ENCODE assay signal across 13 cellular contexts in the genomic region with DNA sequence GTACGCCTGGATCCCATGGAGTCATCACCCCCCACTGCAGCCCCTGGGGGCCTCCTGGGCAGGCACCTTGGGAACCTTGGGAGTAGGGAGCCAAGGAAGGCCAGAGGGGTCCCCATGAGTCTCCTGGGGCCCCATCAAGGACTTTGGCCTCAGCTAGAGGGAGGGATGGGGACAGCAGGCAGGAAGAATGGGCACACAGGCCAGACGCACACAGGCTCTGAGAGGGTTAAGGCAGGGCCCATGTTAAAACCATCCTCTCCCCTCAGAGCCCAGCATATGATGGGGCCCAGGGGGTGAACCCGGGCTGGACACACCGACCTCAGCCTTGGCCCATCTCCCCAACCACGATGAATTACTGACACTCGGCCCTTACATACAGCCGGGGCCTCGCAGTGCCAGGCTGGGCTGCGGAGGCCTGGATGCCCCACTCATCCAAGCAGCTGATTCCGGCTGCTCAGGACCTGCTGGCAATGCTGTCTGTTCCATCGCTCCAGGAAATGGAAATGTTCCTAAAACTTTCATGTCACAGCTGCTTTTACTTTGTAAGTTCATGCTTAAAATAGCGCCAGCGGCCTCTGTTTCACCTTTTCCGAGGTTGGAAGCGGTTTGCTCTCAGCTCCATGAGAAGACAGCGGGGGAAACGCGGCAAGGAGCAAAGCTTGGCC. TPM values are rescaled to one million over a fixed set of nuclear protein-coding genes. Genes with fewer than 3 reads are reported as not detected.
A peak's percentile ranks its signal among the peaks of the same experiment; 100 is the strongest.
DNase-seq lines count a peak whose midpoint lies in the region; ATAC-seq and TF ChIP-seq lines count a peak whose summit lies in the region.
"Had no signal": no experiment of that assay in that cellular context is flagged by ENCODE, and none has a peak within 500 bp of the region (broad histone marks: within the 10 kb centered on the region; RNA-seq: fewer than 3 reads in every experiment).

No MANE protein-coding gene starts in this region.

- H3K4ac ChIP-seq in trophoblast cell (ENCODE audit: low read depth, low read length) = no peak overlapping the region

- WGBS in trophoblast cell (ENCODE audit: extremely low coverage, insufficient coverage, insufficient read length) = no CpG with 5 or more reads among the region's 18 CpGs

- no peak overlapping the region for H3K14ac ChIP-seq in trophoblast cell (ENCODE audit: low read length)

- no peaks in the 10 kb centered on the region for H3K9me3 ChIP-seq in trophoblast cell (ENCODE audit: insufficient read depth, low read depth, low read length)
- H3K9me3 ChIP-seq: Caco-2 had no signal

- CTCF ChIA-PET in WTC11 (lab: Charles Lee) = interaction anchor here (1.0 to 2.9 kb wide), 4 partner anchors 43 to 159 kb away, joined by 3 to 6 read pairs (median 4); no protein-coding TSS in a partner anchor

- no peak overlapping the region for H2AK5ac ChIP-seq in trophoblast cell (ENCODE audit: low read length)

- intact Hi-C loops in head of caudate nucleus (cut with DNase I) = no loop called here

- POLR2A ChIA-PET in WTC11 (lab: Charles Lee) = no interaction called here

- H3K4me1 ChIP-seq in trophoblast cell (ENCODE audit: control insufficient read depth in 1 of 2, insufficient read depth in 2 of 2, low read length in 2 of 2) = peaks cover 26 to 33% of the 10 kb centered on the region in 2 experiments

- H3K27me3 Mint-ChIP-seq in WTC11 (ENCODE audit: low read depth) = peaks cover 27% of the 10 kb centered on the region
- peaks cover 22 to 62% of the 10 kb centered on the region in 2 donors for H3K27me3 Mint-ChIP-seq in effector memory CD8-positive, alpha-beta T cell

- no peaks in the 10 kb centered on the region for H3K9me3 Mint-ChIP-seq in WTC11
- no peaks in the 10 kb centered on the region for H3K9me3 Mint-ChIP-seq in effector memory CD8-positive, alpha-beta T cell
- H3K9me3 Mint-ChIP-seq: activated CD4-positive, alpha-beta memory T cell treated with anti-CD3 and anti-CD28 coated beads, Interleukin-2, amount 10 ng/mL, durations not matched to agents 7 days and 5 days had no signal

- no peaks in the 10 kb centered on the region for H3K36me3 Mint-ChIP-seq in WTC11
- H3K36me3 Mint-ChIP-seq in effector memory CD8-positive, alpha-beta T cell (ENCODE audit: insufficient read depth) = no peaks in the 10 kb centered on the region

- peaks cover 14% of the 10 kb centered on the region for H3K79me1 ChIP-seq in trophoblast cell (ENCODE audit: low read length)

- H3K27me3 ChIP-seq in trophoblast cell (ENCODE audit: insufficient read depth, low read length) = no peaks in the 10 kb centered on the region

- no peak overlapping the region for H4K91ac ChIP-seq in trophoblast cell (ENCODE audit: low read depth, low read length)

- H3K27ac ChIP-seq in trophoblast cell (ENCODE audit: low read depth, low read length) = no peak overlapping the region

- TF ChIP-seq CTCF in AG09319 (IDR thresholded peaks at IDR 0.05; ENCODE audit: low read depth, low read length) (no peak), WTC11 (IDR thresholded peaks at IDR 0.05) (no peak)

- no peak overlapping the region for H3K23ac ChIP-seq in trophoblast cell (ENCODE audit: low read length)

- H2BK120ac ChIP-seq in trophoblast cell (ENCODE audit: insufficient read depth, low read length, poor library complexity) = no peak overlapping the region

- no peak overlapping the region for H4K8ac ChIP-seq in trophoblast cell (ENCODE audit: low read depth, low read length)

- H3K36me3 ChIP-seq in trophoblast cell (ENCODE audit: control insufficient read depth in 1 of 2, insufficient read depth in 2 of 2, low read length in 2 of 2) = no peaks in the 10 kb centered on the region

- no peak overlapping the region for H3K9ac ChIP-seq in trophoblast cell (ENCODE audit: low read length)

- H3K4me3 Mint-ChIP-seq in WTC11 = no peak overlapping the region
- no peak overlapping the region for H3K4me3 Mint-ChIP-seq in effector memory CD8-positive, alpha-beta T cell
- H3K4me3 Mint-ChIP-seq: activated CD4-positive, alpha-beta memory T cell treated with anti-CD3 and anti-CD28 coated beads, Interleukin-2, amount 10 ng/mL, durations not matched to agents 7 days and 5 days had no signal

- ATAC-seq in WTC11 = no peak
- no peak for ATAC-seq in effector memory CD8-positive, alpha-beta T cell (replicated peaks)
- ATAC-seq in HG02885 (IDR thresholded peaks at IDR 0.05; ENCODE audit: poor library complexity, unreplicated experiment) = no peak
- ATAC-seq: left colon had no signal

- peak overlapping the region; percentile 15 for H2AFZ ChIP-seq in trophoblast cell (ENCODE audit: insufficient read depth, low read length, poor library complexity)

- H3K27ac Mint-ChIP-seq in WTC11 = no peak overlapping the region
- no peak overlapping the region for H3K27ac Mint-ChIP-seq in effector memory CD8-positive, alpha-beta T cell
- H3K27ac Mint-ChIP-seq: activated CD4-positive, alpha-beta memory T cell treated with anti-CD3 and anti-CD28 coated beads, Interleukin-2, amount 10 ng/mL, durations not matched to agents 7 days and 5 days had no signal

- no peak overlapping the region for H4K12ac ChIP-seq in trophoblast cell (ENCODE audit: low read depth, low read length)

- no peak overlapping the region for H3K4me3 ChIP-seq in trophoblast cell (ENCODE audit: low read depth, low read length)

- DNase-seq in AG09319 (ENCODE audit: extremely low read depth, low read depth) (peak; percentile 65), WTC11 (ENCODE audit: low spot score) (peak; percentile 5), head of caudate nucleus (peak in 37 of 42 donors; percentile 34 to 91 (median 69)), trophoblast cell (no peak), LoVo (ENCODE audit: low spot score) (no peak), inferior parietal cortex (ENCODE audit: extremely low spot score) (no peak)
- no peak for DNase-seq in effector memory CD8-positive, alpha-beta T cell
- DNase-seq: activated CD4-positive, alpha-beta memory T cell treated with anti-CD3 and anti-CD28 coated beads, Interleukin-2, amount 10 ng/mL, durations not matched to agents 7 days and 5 days; NCI-H1930; stimulated activated CD4-positive, alpha-beta T cell treated with anti-CD3 and anti-CD28 coated beads, Interleukin-4, amount 100 ng/mL, for 4 hours had no signal

- H2BK12ac ChIP-seq in trophoblast cell (ENCODE audit: low read length) = no peak overlapping the region

- H3K79me2 ChIP-seq in trophoblast cell (ENCODE audit: control insufficient read depth, insufficient read depth, low read length, poor library complexity) = no peaks in the 10 kb centered on the region

- H3K18ac ChIP-seq in trophoblast cell (ENCODE audit: low read length) = no peak overlapping the region

- H3K4me2 ChIP-seq in trophoblast cell (ENCODE audit: low read length) = no peak overlapping the region

- H2BK5ac ChIP-seq in trophoblast cell (ENCODE audit: low read depth, low read length, poor library complexity) = no peak overlapping the region

- H3K4me1 Mint-ChIP-seq in WTC11 = peaks cover 30% of the 10 kb centered on the region
- H3K4me1 Mint-ChIP-seq in effector memory CD8-positive, alpha-beta T cell (ENCODE audit: low read depth in 2 of 2) = no peaks in the 10 kb centered on the region
- H3K4me1 Mint-ChIP-seq: activated CD4-positive, alpha-beta memory T cell treated with anti-CD3 and anti-CD28 coated beads, Interleukin-2, amount 10 ng/mL, durations not matched to agents 7 days and 5 days had no signal

TF ChIP-seq in WTC11, 78 proteins besides CTCF, POLR2A, EP300 and RAD21 (continues in another document):
- TF ChIP-seq HMGA2 (CRISPR knock-in tag; IDR thresholded peaks at IDR 0.05) = no peak
- no peak for TF ChIP-seq SMAD4 (CRISPR knock-in tag; IDR thresholded peaks at IDR 0.05)
- TF ChIP-seq CREB1 (CRISPR knock-in tag; IDR thresholded peaks at IDR 0.05) = no peak
- TF ChIP-seq OVOL2 (CRISPR knock-in tag; IDR thresholded peaks at IDR 0.05; ENCODE audit: borderline replicate concordance) = no peak
- TF ChIP-seq IRF2 (CRISPR knock-in tag; IDR thresholded peaks at IDR 0.05; ENCODE audit: borderline replicate concordance, low read depth) = no peak
- TF ChIP-seq, protein P1, sequence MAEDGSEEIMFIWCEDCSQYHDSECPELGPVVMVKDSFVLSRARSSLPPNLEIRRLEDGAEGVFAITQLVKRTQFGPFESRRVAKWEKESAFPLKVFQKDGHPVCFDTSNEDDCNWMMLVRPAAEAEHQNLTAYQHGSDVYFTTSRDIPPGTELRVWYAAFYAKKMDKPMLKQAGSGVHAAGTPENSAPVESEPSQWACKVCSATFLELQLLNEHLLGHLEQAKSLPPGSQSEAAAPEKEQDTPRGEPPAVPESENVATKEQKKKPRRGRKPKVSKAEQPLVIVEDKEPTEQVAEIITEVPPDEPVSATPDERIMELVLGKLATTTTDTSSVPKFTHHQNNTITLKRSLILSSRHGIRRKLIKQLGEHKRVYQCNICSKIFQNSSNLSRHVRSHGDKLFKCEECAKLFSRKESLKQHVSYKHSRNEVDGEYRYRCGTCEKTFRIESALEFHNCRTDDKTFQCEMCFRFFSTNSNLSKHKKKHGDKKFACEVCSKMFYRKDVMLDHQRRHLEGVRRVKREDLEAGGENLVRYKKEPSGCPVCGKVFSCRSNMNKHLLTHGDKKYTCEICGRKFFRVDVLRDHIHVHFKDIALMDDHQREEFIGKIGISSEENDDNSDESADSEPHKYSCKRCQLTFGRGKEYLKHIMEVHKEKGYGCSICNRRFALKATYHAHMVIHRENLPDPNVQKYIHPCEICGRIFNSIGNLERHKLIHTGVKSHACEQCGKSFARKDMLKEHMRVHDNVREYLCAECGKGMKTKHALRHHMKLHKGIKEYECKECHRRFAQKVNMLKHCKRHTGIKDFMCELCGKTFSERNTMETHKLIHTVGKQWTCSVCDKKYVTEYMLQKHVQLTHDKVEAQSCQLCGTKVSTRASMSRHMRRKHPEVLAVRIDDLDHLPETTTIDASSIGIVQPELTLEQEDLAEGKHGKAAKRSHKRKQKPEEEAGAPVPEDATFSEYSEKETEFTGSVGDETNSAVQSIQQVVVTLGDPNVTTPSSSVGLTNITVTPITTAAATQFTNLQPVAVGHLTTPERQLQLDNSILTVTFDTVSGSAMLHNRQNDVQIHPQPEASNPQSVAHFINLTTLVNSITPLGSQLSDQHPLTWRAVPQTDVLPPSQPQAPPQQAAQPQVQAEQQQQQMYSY (CRISPR knock-in tag; IDR thresholded peaks at IDR 0.05) = no peak
- no peak for TF ChIP-seq FOXK1 (CRISPR knock-in tag; IDR thresholded peaks at IDR 0.05)
- TF ChIP-seq NFYB (CRISPR knock-in tag; conservative IDR thresholded peaks at IDR 0.05; ENCODE audit: low read depth) = no peak

RNA-seq across cellular contexts. Expression of a gene that starts 17.3 kb away (rescaled TPM):
- total RNA-seq in WTC11 (2021) = 20.0 to 22.1 TPM (median 21.5 TPM) in 3 replicates
- polyA plus RNA-seq in trophoblast cell (2013) = 25.7 and 25.9 TPM in 2 replicates

Comparison
In these comparisons a context has a peak if more than half of its experiments do, and no peak if none do; other contexts are left out.
1. DNase-seq: peak in AG09319 (single experiment), WTC11 (single experiment) and head of caudate nucleus (37 of 42); none in trophoblast cell (0 of 2), LoVo (single experiment), effector memory CD8-positive, alpha-beta T cell (0 of 3) and inferior parietal cortex (single experiment).